In the genomic region with DNA sequence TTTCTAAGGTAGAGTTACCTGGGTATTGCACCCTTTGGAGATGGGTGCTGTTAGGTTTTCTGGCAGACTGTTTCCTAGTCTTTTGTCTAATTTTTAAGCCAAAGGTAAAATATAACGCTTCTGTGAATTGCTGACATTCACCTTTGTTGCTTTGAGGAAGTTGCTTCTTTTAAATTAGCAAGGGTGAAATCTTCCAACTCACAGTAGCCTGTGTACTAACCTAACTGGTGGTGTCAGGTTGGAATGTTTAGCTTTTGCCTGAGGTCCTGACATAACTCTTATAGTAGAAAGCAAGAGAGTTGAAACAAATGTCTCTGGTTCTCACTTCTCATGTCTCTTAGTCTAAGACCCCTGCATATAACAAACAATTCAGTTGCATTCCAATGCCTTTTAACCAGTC, we compare ENCODE assay signal across 30 cellular contexts.
"Had no signal": no experiment of that assay in that cellular context is flagged by ENCODE, and none has a peak within 500 bp of the region (broad histone marks: within the 10 kb centered on the region; RNA-seq: fewer than 3 reads in every experiment).

No MANE protein-coding gene starts in this region.

- H3K36me3 Mint-ChIP-seq: activated naive CD4-positive, alpha-beta T cell treated with anti-CD3 and anti-CD28 coated beads, Interleukin-2, amount 50 U/mL, for 72 hours; WTC11 had no signal

- H3K4me3 Mint-ChIP-seq: activated CD4-positive, alpha-beta memory T cell treated with anti-CD3 and anti-CD28 coated beads for 36 hours; activated CD4-positive, alpha-beta T cell treated with anti-CD3 and anti-CD28 coated beads for 36 hours; activated CD4-positive, alpha-beta T cell treated with anti-CD3 and anti-CD28 coated beads, Interleukin-2, amount 10 ng/mL, durations not matched to agents 24 days and 14 days; activated CD8-positive, alpha-beta T cell treated with anti-CD3 and anti-CD28 coated beads, Interleukin-2, amount 10 ng/mL, durations not matched to agents 7 days and 5 days; activated naive CD4-positive, alpha-beta T cell treated with anti-CD3 and anti-CD28 coated beads, Interleukin-2, amount 10 ng/mL, durations not matched to agents 7 days and 5 days; activated T-cell treated with anti-CD3 and anti-CD28 coated beads, Interleukin-2, amount 50 U/mL, for 24 hours; activated T-cell treated with anti-CD3 and anti-CD28 coated beads, Interleukin-2, amount 50 U/mL, for 72 hours; central memory CD8-positive, alpha-beta T cell; dendritic cell treated with granulocyte-macrophage colony-stimulating factor and Interleukin-4, amounts not matched to agents 40 ng/mL and 50 ng/mL, for 4 days; endodermal cell; T-helper 17 cell; T-helper 2 cell treated with Interferon-gamma antibody and Interleukin-4, amounts not matched to agents 5 μg/mL and 100 μg/mL, for 36 hours; WTC11 had no signal

- H3K27me3 ChIP-seq: brain microvascular endothelial cell, dorsolateral prefrontal cortex had no signal

- ATAC-seq: activated CD4-positive, alpha-beta T cell treated with anti-CD3 and anti-CD28 coated beads for 36 hours; activated CD8-positive, alpha-beta T cell treated with anti-CD3 and anti-CD28 coated beads, Interleukin-2, amount 10 ng/mL, durations not matched to agents 7 days and 5 days; activated naive CD4-positive, alpha-beta T cell treated with anti-CD3 and anti-CD28 coated beads, Interleukin-2, amount 50 U/mL, for 72 hours; activated T-cell treated with anti-CD3 and anti-CD28 coated beads, Interleukin-2, amount 50 U/mL, for 72 hours; esophagus mucosa; T-helper 17 cell; WTC11 had no signal

- DNase-seq: activated CD4-positive, alpha-beta memory T cell treated with anti-CD3 and anti-CD28 coated beads for 36 hours; activated CD4-positive, alpha-beta T cell treated with anti-CD3 and anti-CD28 coated beads for 36 hours; activated CD4-positive, alpha-beta T cell treated with anti-CD3 and anti-CD28 coated beads, Interleukin-2, amount 10 ng/mL, durations not matched to agents 24 days and 14 days; activated CD8-positive, alpha-beta memory T cell treated with anti-CD3 and anti-CD28 coated beads, Interleukin-2, amount 50 U/mL, for 48 hours; activated CD8-positive, alpha-beta T cell treated with anti-CD3 and anti-CD28 coated beads, Interleukin-2, amount 10 ng/mL, durations not matched to agents 7 days and 5 days; activated gamma-delta T cell; activated naive CD4-positive, alpha-beta T cell; activated naive CD4-positive, alpha-beta T cell treated with anti-CD3 and anti-CD28 coated beads, Interleukin-2, amount 10 ng/mL, durations not matched to agents 7 days and 5 days; activated T-cell treated with anti-CD3 and anti-CD28 coated beads for 4 hours; activated T-cell treated with anti-CD3 and anti-CD28 coated beads, Interleukin-2, amount 50 U/mL, for 24 hours; activated T-cell treated with anti-CD3 and anti-CD28 coated beads, Interleukin-2, amount 50 U/mL, for 72 hours; amniotic stem cell; anterior cingulate cortex; brain microvascular endothelial cell; dorsolateral prefrontal cortex; effector memory CD4-positive, alpha-beta T cell; endodermal cell; foreskin fibroblast; head of caudate nucleus; T-helper 1 cell; T-helper 17 cell; T1000 had no signal

- H3K9me3 Mint-ChIP-seq: activated CD4-positive, alpha-beta T cell treated with anti-CD3 and anti-CD28 coated beads, Interleukin-2, amount 10 ng/mL, durations not matched to agents 24 days and 14 days; activated T-cell treated with anti-CD3 and anti-CD28 coated beads, Interleukin-2, amount 50 U/mL, for 24 hours; central memory CD8-positive, alpha-beta T cell; dendritic cell treated with granulocyte-macrophage colony-stimulating factor and Interleukin-4, amounts not matched to agents 40 ng/mL and 50 ng/mL, for 4 days had no signal

- H3K36me3 ChIP-seq: brain microvascular endothelial cell had no signal

- H3K4me3 ChIP-seq: coronary artery, dorsolateral prefrontal cortex had no signal

- H3K27ac Mint-ChIP-seq: activated CD4-positive, alpha-beta memory T cell treated with anti-CD3 and anti-CD28 coated beads for 36 hours; activated CD4-positive, alpha-beta T cell treated with anti-CD3 and anti-CD28 coated beads for 36 hours; activated CD4-positive, alpha-beta T cell treated with anti-CD3 and anti-CD28 coated beads, Interleukin-2, amount 10 ng/mL, durations not matched to agents 24 days and 14 days; activated CD8-positive, alpha-beta T cell treated with anti-CD3 and anti-CD28 coated beads, Interleukin-2, amount 10 ng/mL, durations not matched to agents 7 days and 5 days; activated naive CD4-positive, alpha-beta T cell treated with anti-CD3 and anti-CD28 coated beads, Interleukin-2, amount 10 ng/mL, durations not matched to agents 7 days and 5 days; activated naive CD4-positive, alpha-beta T cell treated with anti-CD3 and anti-CD28 coated beads, Interleukin-2, amount 50 U/mL, for 72 hours; activated T-cell treated with anti-CD3 and anti-CD28 coated beads, Interleukin-2, amount 50 U/mL, for 24 hours; activated T-cell treated with anti-CD3 and anti-CD28 coated beads, Interleukin-2, amount 50 U/mL, for 72 hours; dendritic cell treated with granulocyte-macrophage colony-stimulating factor and Interleukin-4, amounts not matched to agents 40 ng/mL and 50 ng/mL, for 4 days; endodermal cell; T-helper 17 cell; T-helper 2 cell treated with Interferon-gamma antibody and Interleukin-4, amounts not matched to agents 5 μg/mL and 100 μg/mL, for 36 hours; WTC11 had no signal

- H3K4me1 Mint-ChIP-seq: central memory CD8-positive, alpha-beta T cell had no signal

- H3K27ac ChIP-seq: brain microvascular endothelial cell, coronary artery, dorsolateral prefrontal cortex, VCaP had no signal

- H3K27me3 Mint-ChIP-seq: activated CD4-positive, alpha-beta T cell treated with anti-CD3 and anti-CD28 coated beads for 36 hours had no signal
